ENCODE assay signal across 16 cellular contexts in the genomic region with DNA sequence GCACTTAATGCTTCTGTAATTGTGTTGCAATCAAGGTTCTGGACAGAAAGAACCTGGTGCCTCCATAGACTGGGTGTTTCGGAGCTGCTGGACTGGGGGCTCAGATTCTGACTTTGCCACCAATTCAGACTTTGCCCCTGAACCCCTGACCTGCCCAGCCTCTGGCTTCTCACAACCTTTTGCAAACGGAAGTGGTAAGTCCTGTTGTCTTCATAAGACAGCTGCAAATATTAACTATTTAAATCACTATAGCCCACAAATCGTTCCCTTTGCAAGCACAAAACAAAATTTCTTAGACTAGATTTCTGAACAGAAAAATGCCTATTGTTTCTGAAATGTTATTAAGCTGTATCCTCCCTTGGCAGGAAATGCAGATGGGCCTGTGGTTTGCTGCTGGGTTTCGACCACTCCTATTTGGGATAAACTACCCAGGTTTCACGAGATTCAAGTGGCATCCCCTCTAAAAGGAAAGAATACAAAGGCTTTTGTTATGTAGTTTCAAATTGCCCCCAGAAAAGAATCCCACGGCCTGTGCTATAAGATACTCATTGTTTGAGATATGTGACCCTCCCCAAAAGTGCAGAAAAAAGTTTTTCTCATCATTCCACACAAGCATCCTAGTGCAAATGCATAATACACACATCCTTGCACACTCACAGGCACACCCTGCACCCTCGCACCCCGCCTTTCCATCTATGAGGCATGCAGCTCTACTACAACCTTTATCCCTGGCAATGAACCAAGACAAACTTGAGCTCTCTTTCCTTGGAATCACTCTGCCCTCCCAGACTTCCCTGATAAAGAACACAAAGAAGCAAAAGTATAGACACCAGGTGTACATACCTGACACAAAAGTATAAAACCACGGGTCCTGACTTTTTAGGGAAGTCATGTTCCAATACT.
A peak's percentile ranks its signal among the peaks of the same experiment; 100 is the strongest.
DNase-seq lines count a peak whose midpoint lies in the region; ATAC-seq and TF ChIP-seq lines count a peak whose summit lies in the region.
"Had no signal": no experiment of that assay in that cellular context is flagged by ENCODE, and none has a peak within 500 bp of the region (broad histone marks: within the 10 kb centered on the region; RNA-seq: fewer than 3 reads in every experiment).

No MANE protein-coding gene starts in this region.

- H3K4me3 Mint-ChIP-seq in activated CD8-positive, alpha-beta memory T cell treated with anti-CD3 and anti-CD28 coated beads, Interleukin-2, amount 10 ng/mL, durations not matched to agents 7 days and 5 days: no peak overlapping the region
- H3K4me3 Mint-ChIP-seq in T-helper 17 cell: peak overlapping the region; percentile 74
- H3K4me3 Mint-ChIP-seq in naive B cell: peak overlapping the region in 5 of 8 donors; percentile 23 to 54 (median 40)

- H3K4me1 Mint-ChIP-seq in activated CD8-positive, alpha-beta memory T cell treated with anti-CD3 and anti-CD28 coated beads, Interleukin-2, amount 10 ng/mL, durations not matched to agents 7 days and 5 days: peaks cover 29% of the 10 kb centered on the region
- peaks cover 24% of the 10 kb centered on the region for H3K4me1 Mint-ChIP-seq in T-helper 17 cell
- peaks cover 15 to 57% (median 24%) of the 10 kb centered on the region in 3 donors for H3K4me1 Mint-ChIP-seq in naive B cell

- H3K9me3 Mint-ChIP-seq in activated CD8-positive, alpha-beta memory T cell treated with anti-CD3 and anti-CD28 coated beads, Interleukin-2, amount 10 ng/mL, durations not matched to agents 7 days and 5 days (ENCODE audit: low read depth): no peaks in the 10 kb centered on the region
- H3K9me3 Mint-ChIP-seq in naive B cell: no peaks in the 10 kb centered on the region

- TF ChIP-seq CTCF in RWPE1 (conservative IDR thresholded peaks at IDR 0.05; ENCODE audit: low read depth): no peak

- H3K27me3 Mint-ChIP-seq in activated CD8-positive, alpha-beta memory T cell treated with anti-CD3 and anti-CD28 coated beads, Interleukin-2, amount 10 ng/mL, durations not matched to agents 7 days and 5 days: peaks cover 4% of the 10 kb centered on the region
- H3K27me3 Mint-ChIP-seq in T-helper 17 cell (no peaks in the 10 kb centered on the region), naive B cell (no peaks in the 10 kb centered on the region)

- CTCF ChIA-PET in activated CD8-positive, alpha-beta memory T cell treated with anti-CD3 and anti-CD28 coated beads, Interleukin-2, amount 10 ng/mL, durations not matched to agents 7 days and 5 days (lab: Charles Lee): interaction anchor here (1.0 kb wide), 2 partner anchors 9 to 390 kb away, joined by 3 to 4 read pairs; no protein-coding TSS in a partner anchor
- CTCF ChIA-PET in RWPE1 (lab: Yijun Ruan, JAX): no interaction called here

- peak; percentile 46 for DNase-seq in activated CD8-positive, alpha-beta memory T cell treated with anti-CD3 and anti-CD28 coated beads, Interleukin-2, amount 10 ng/mL, durations not matched to agents 7 days and 5 days
- no peak for DNase-seq in activated CD8-positive, alpha-beta memory T cell treated with anti-CD3 and anti-CD28 coated beads, Interleukin-2, amount 50 U/mL, for 48 hours
- DNase-seq in T-helper 17 cell: no peak
- DNase-seq in naive B cell: no peak
- DNase-seq in HuH-7 (ENCODE audit: low spot score): no peak
- no peak for DNase-seq in RWPE1 (ENCODE audit: low spot score)
- DNase-seq: activated CD4-positive, alpha-beta T cell treated with anti-CD3 and anti-CD28 coated beads, Interleukin-2, amount 50 U/mL, for 48 hours; colonic mucosa; Karpas-422; midbrain; stimulated activated CD4-positive, alpha-beta T cell treated with anti-CD3 and anti-CD28 coated beads, Interleukin-1b, Interleukin-23, amount 100 ng/mL, for 48 hours; uterus had no signal

- H3K36me3 Mint-ChIP-seq in activated CD8-positive, alpha-beta memory T cell treated with anti-CD3 and anti-CD28 coated beads, Interleukin-2, amount 10 ng/mL, durations not matched to agents 7 days and 5 days: no peaks in the 10 kb centered on the region
- H3K36me3 Mint-ChIP-seq in T-helper 17 cell (ENCODE audit: low read depth): no peaks in the 10 kb centered on the region
- no peaks in the 10 kb centered on the region for H3K36me3 Mint-ChIP-seq in naive B cell

- H3K27ac ChIP-seq in RWPE1: no peak overlapping the region
- H3K27ac ChIP-seq: colonic mucosa, prostate gland, uterus had no signal

- peak; percentile 32 for ATAC-seq in activated CD8-positive, alpha-beta memory T cell treated with anti-CD3 and anti-CD28 coated beads, Interleukin-2, amount 10 ng/mL, durations not matched to agents 7 days and 5 days
- ATAC-seq in HG02678 (IDR thresholded peaks at IDR 0.05; ENCODE audit: unreplicated experiment): peak; percentile 66
- ATAC-seq in T-helper 17 cell: peak; percentile 65
- ATAC-seq in naive B cell (ENCODE audit: low read depth in 2 of 2): peak in 1 of 2 donors; percentile 46
- no peak for ATAC-seq in HG02610 (IDR thresholded peaks at IDR 0.05; ENCODE audit: unreplicated experiment)
- ATAC-seq: HCT116 had no signal

- POLR2A ChIA-PET in RWPE1 (lab: Yijun Ruan, JAX; ENCODE audit: low non-redundant PET): no interaction called here

- H3K9me3 ChIP-seq in T-helper 17 cell (ENCODE audit: control insufficient read depth, low read length, poor library complexity, severe bottlenecking): no peaks in the 10 kb centered on the region
- H3K9me3 ChIP-seq: colonic mucosa, prostate gland, uterus had no signal

- peak overlapping the region; percentile 2 for H3K27ac Mint-ChIP-seq in activated CD8-positive, alpha-beta memory T cell treated with anti-CD3 and anti-CD28 coated beads, Interleukin-2, amount 10 ng/mL, durations not matched to agents 7 days and 5 days
- H3K27ac Mint-ChIP-seq in T-helper 17 cell (peak overlapping the region; percentile 78), naive B cell (peak overlapping the region in 2 of 6 donors; percentile 1 to 50)
